Comparison of ENCODE assay signal across 21 cellular contexts in the genomic region with DNA sequence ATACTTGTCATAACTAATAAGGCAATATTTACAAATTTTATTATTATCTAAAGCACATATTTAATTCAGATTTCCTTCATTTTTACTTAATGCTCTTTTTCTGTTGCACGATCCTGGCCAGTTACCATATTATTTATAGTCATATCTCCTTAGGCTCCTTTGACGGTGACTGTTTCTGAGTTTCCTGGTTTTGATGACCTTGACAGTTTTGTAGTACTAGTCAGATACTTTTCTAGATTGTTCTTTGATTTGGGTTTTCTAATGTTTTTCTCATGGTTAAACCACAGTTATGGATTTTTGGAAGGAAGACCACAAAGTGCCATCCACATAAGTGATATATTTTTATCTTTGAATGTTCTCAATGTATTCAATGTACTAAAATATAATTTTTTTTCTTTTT.
DNase-seq lines count a peak whose midpoint lies in the region; ATAC-seq, FAIRE-seq and TF ChIP-seq lines count a peak whose summit lies in the region.
"Had no signal": no experiment of that assay in that cellular context is flagged by ENCODE, and none has a peak within 500 bp of the region (broad histone marks: within the 10 kb centered on the region; RNA-seq: fewer than 3 reads in every experiment).

No MANE protein-coding gene starts in this region.

- H3K27ac ChIP-seq in foreskin keratinocyte = peak overlapping the region; percentile 42
- H3K27ac ChIP-seq: Peyer's patch, SJCRH30 had no signal

- no peak for FAIRE-seq in GM19239 (lab: Jason Lieb, UNC)
- FAIRE-seq: GM12892 had no signal

- H3K4me1 Mint-ChIP-seq in immature natural killer cell = no peaks in the 10 kb centered on the region

- no peaks in the 10 kb centered on the region for H3K27me3 ChIP-seq in foreskin keratinocyte
- H3K27me3 ChIP-seq: Peyer's patch, SJCRH30 had no signal

- peaks cover 0 to 2% (median 0%) of the 10 kb centered on the region in 3 donors for H3K27me3 Mint-ChIP-seq in immature natural killer cell (ENCODE audit: low read depth in 3 of 3)

- H3K4me3 Mint-ChIP-seq in immature natural killer cell = no peak overlapping the region
- H3K4me3 Mint-ChIP-seq: CD8-positive, alpha-beta T cell had no signal

- peaks cover 0 to 16% (median 3%) of the 10 kb centered on the region in 6 donors for H3K9me3 Mint-ChIP-seq in immature natural killer cell
- H3K9me3 Mint-ChIP-seq: CD8-positive, alpha-beta T cell had no signal

- ATAC-seq in foreskin keratinocyte (no peak), HG02642 (IDR thresholded peaks at IDR 0.05; ENCODE audit: poor library complexity, unreplicated experiment) (no peak)
- ATAC-seq: CD8-positive, alpha-beta T cell; HCT116 had no signal

- TF ChIP-seq CTCF in foreskin keratinocyte (conservative IDR thresholded peaks at IDR 0.05) = no peak

- no peak overlapping the region for H3K27ac Mint-ChIP-seq in immature natural killer cell
- H3K27ac Mint-ChIP-seq: CD8-positive, alpha-beta T cell had no signal

- H3K36me3 Mint-ChIP-seq in immature natural killer cell = no peaks in the 10 kb centered on the region
- H3K36me3 Mint-ChIP-seq: CD8-positive, alpha-beta T cell had no signal

- H3K4me1 ChIP-seq in foreskin keratinocyte = peaks cover 6% of the 10 kb centered on the region
- H3K4me1 ChIP-seq: Peyer's patch, SJCRH30 had no signal

- DNase-seq in NCI-H69 (lab: John Stamatoyannopoulos, UW) = peak; percentile 43
- peak; percentile 17 for DNase-seq in amniotic epithelial cell (ENCODE audit: low read depth)
- peak in 1 of 2 donors; percentile 2 for DNase-seq in foreskin keratinocyte
- DNase-seq in kidney glomerular epithelial cell (lab: John Stamatoyannopoulos, UW) = no peak
- DNase-seq in immature natural killer cell = no peak
- DNase-seq in GM19239 (ENCODE audit: insufficient read length, low spot score) = no peak
- DNase-seq: ACHN; C1 segment of cervical spinal cord; CD8-positive, alpha-beta T cell; GOT3; KG1; NCI-H146; NCI-H2029; NCI-H2171; NCI-H345; NCI-H82; Peyer's patch; SJCRH30 had no signal

Comparison
In these comparisons a context has a peak if more than half of its experiments do, and no peak if none do; other contexts are left out.
1. DNase-seq: peak in NCI-H69 (single experiment) and amniotic epithelial cell (single experiment); none in kidney glomerular epithelial cell (single experiment), immature natural killer cell (0 of 3) and GM19239 (single experiment).